Comparison of ENCODE assay signal across 20 cellular contexts in genomic region chr1:155697046-155697445, GRCh38.
"Had no signal": no experiment of that assay in that cellular context is flagged by ENCODE, and none has a peak within 500 bp of the region (broad histone marks: within the 10 kb centered on the region; RNA-seq: fewer than 3 reads in every experiment).

No MANE protein-coding gene starts in this region.

- H3K27me3 Mint-ChIP-seq: naive B cell had no signal

- H3K4me1 ChIP-seq: colonic mucosa had no signal

- H3K27ac ChIP-seq: colonic mucosa, heart left ventricle, neutrophil, right atrium auricular region, sigmoid colon, skin epidermis, upper lobe of left lung, vagina had no signal

- H3K4me1 Mint-ChIP-seq: nephron progenitor cell had no signal

- H3K36me3 ChIP-seq: colonic mucosa, neutrophil, right atrium auricular region had no signal

- DNase-seq: colonic mucosa; dermis blood vessel endothelial cell; heart left ventricle; hippocampal formation; left colon; left ventricle myocardium superior; naive B cell; nephron progenitor cell; posterior cingulate gyrus; sigmoid colon; stimulated activated CD4-positive, alpha-beta T cell treated with anti-CD3 and anti-CD28 coated beads, Interleukin-12 subunit alpha, Interleukin-12 subunit beta, amount 100 ng/mL, for 4 hours; stimulated activated CD4-positive, alpha-beta T cell treated with anti-CD3 and anti-CD28 coated beads, Interleukin-2, amount 100 ng/mL, for 48 hours; stimulated activated naive CD4-positive, alpha-beta T cell treated with Interleukin-2 at 50 U/mL for 16 hours; upper lobe of left lung had no signal

- H3K27me3 ChIP-seq: colonic mucosa, heart left ventricle, neutrophil, right atrium auricular region, sigmoid colon, upper lobe of left lung, vagina had no signal

- ATAC-seq: esophagus mucosa, heart left ventricle, left colon, left ventricle myocardium superior had no signal

- H3K4me3 ChIP-seq: colonic mucosa, heart left ventricle, lung, right atrium auricular region, sigmoid colon, skin epidermis, upper lobe of left lung, vagina had no signal

- H3K9me3 ChIP-seq: colonic mucosa, neutrophil, right atrium auricular region, sigmoid colon, upper lobe of left lung, vagina had no signal

- H3K4me3 Mint-ChIP-seq: naive B cell, nephron progenitor cell had no signal
